Comparison of ENCODE assay signal across 25 cellular contexts in genomic region chr7:123647106-123647730, GRCh38. TPM values are rescaled to one million over a fixed set of nuclear protein-coding genes. Genes with fewer than 3 reads are reported as not detected.
DNase-seq lines count a peak whose midpoint lies in the region; ATAC-seq and TF ChIP-seq lines count a peak whose summit lies in the region.
"Had no signal": no experiment of that assay in that cellular context is flagged by ENCODE, and none has a peak within 500 bp of the region (broad histone marks: within the 10 kb centered on the region; RNA-seq: fewer than 3 reads in every experiment).

No MANE protein-coding gene starts in this region.

- peak overlapping the region; percentile 67 for H2BK120ac ChIP-seq in trophoblast cell (ENCODE audit: insufficient read depth, low read length, poor library complexity)

- peaks cover 38% of the 10 kb centered on the region for H3K79me1 ChIP-seq in trophoblast cell (ENCODE audit: low read length)

- H2AK5ac ChIP-seq in trophoblast cell (ENCODE audit: low read length) = peak overlapping the region; percentile 76

- H3K79me2 ChIP-seq in GM23248 (ENCODE audit: insufficient read depth) = no peaks in the 10 kb centered on the region
- no peaks in the 10 kb centered on the region for H3K79me2 ChIP-seq in Loucy (ENCODE audit: insufficient read depth, low read length)
- H3K79me2 ChIP-seq in trophoblast cell (ENCODE audit: control insufficient read depth, insufficient read depth, low read length, poor library complexity) = peaks cover 2% of the 10 kb centered on the region

- H3K18ac ChIP-seq in trophoblast cell (ENCODE audit: low read length) = no peak overlapping the region

- no peaks in the 10 kb centered on the region for H3K27me3 ChIP-seq in GM23248 (replicated peaks; ENCODE audit: insufficient read depth)
- no peaks in the 10 kb centered on the region for H3K27me3 ChIP-seq in Loucy (ENCODE audit: insufficient read depth, low read length, poor library complexity, severe bottlenecking)
- H3K27me3 ChIP-seq in trophoblast cell (ENCODE audit: insufficient read depth, low read length) = no peaks in the 10 kb centered on the region

- peak overlapping the region; percentile 80 for H3K14ac ChIP-seq in trophoblast cell (ENCODE audit: low read length)

- in situ Hi-C loops in GM23248 (cut with MboI) = no loop called here

- peak overlapping the region; percentile 74 for H3K4ac ChIP-seq in trophoblast cell (ENCODE audit: low read depth, low read length)

- peak overlapping the region; percentile 47 for H4K8ac ChIP-seq in trophoblast cell (ENCODE audit: low read depth, low read length)

- H3K9me2 ChIP-seq in GM23248 (ENCODE audit: insufficient read depth) (no peaks in the 10 kb centered on the region; the same call in 1 of the 2 replicates), Loucy (replicated peaks; ENCODE audit: low read depth, low read length) (no peaks in the 10 kb centered on the region)

- TF ChIP-seq CTCF in Loucy (conservative IDR thresholded peaks at IDR 0.05; ENCODE audit: low read length) (no peak), epithelial cell of esophagus (IDR thresholded peaks at IDR 0.05; ENCODE audit: insufficient read depth, low read depth, low read length, missing control alignments) (no peak)

- H4K20me1 ChIP-seq in GM23248 (ENCODE audit: insufficient read depth) = no peaks in the 10 kb centered on the region
- H4K20me1 ChIP-seq in Loucy (ENCODE audit: insufficient read depth, low read length, poor library complexity, severe bottlenecking) = no peaks in the 10 kb centered on the region

- H2BK5ac ChIP-seq in trophoblast cell (ENCODE audit: low read depth, low read length, poor library complexity) = peak overlapping the region; percentile 73

- H3F3A ChIP-seq in GM23248 (ENCODE audit: insufficient read depth) (peaks cover 18% of the 10 kb centered on the region), Loucy (ENCODE audit: low read depth) (no peaks in the 10 kb centered on the region)

- H3K4me2 ChIP-seq in GM23248 (ENCODE audit: unreplicated experiment) (peak overlapping the region; percentile 16), Loucy (ENCODE audit: low read depth, low read length, poor library complexity, severe bottlenecking) (no peak overlapping the region), trophoblast cell (ENCODE audit: low read length) (no peak overlapping the region)

- no peak for ATAC-seq in esophagus mucosa
- ATAC-seq: left colon, WTC11 had no signal

- 34 to 46% methylated on average over 7 of the region's 7 CpGs for WGBS in GM23248 (ENCODE audit: low coverage in 1 of 2, low lambda C conversion rate in 2 of 2, missing lambda C conversion rate in 2 of 2), 2 experiments
- WGBS in trophoblast cell (ENCODE audit: extremely low coverage, insufficient coverage, insufficient read length) = no CpG with 5 or more reads among the region's 7 CpGs

- H3K23ac ChIP-seq in trophoblast cell (ENCODE audit: low read length) = no peak overlapping the region

- H3K4me3 ChIP-seq in GM23248 (no peak overlapping the region), Loucy (ENCODE audit: low read length, poor library complexity, severe bottlenecking) (no peak overlapping the region), epithelial cell of esophagus (ENCODE audit: low read length) (no peak overlapping the region), trophoblast cell (ENCODE audit: low read depth, low read length) (no peak overlapping the region)
- H3K4me3 ChIP-seq: thoracic aorta had no signal

- peak overlapping the region; percentile 6 for H4K12ac ChIP-seq in trophoblast cell (ENCODE audit: low read depth, low read length)

- H3K36me3 ChIP-seq in GM23248 (ENCODE audit: low read depth) = no peaks in the 10 kb centered on the region
- H3K36me3 ChIP-seq in Loucy (ENCODE audit: insufficient read depth, low read length) = no peaks in the 10 kb centered on the region
- H3K36me3 ChIP-seq in trophoblast cell (ENCODE audit: control insufficient read depth in 1 of 2, insufficient read depth in 2 of 2, low read length in 2 of 2) = no peaks in the 10 kb centered on the region
- H3K36me3 ChIP-seq: thoracic aorta had no signal

- H4K91ac ChIP-seq in trophoblast cell (ENCODE audit: low read depth, low read length) = peak overlapping the region; percentile 91

- peak overlapping the region; percentile 88 for H2BK12ac ChIP-seq in trophoblast cell (ENCODE audit: low read length)

- DNase-seq in GM23248 = peak; percentile 35
- peak; percentile 48 for DNase-seq in epithelial cell of esophagus (ENCODE audit: low read depth)
- DNase-seq in trophoblast cell = peak; percentile 80 to 88
- DNase-seq in NCI-H146 (lab: John Stamatoyannopoulos, UW) = no peak
- DNase-seq in hippocampal formation (lab: John Stamatoyannopoulos, UW) = no peak
- DNase-seq: activated CD4-positive, alpha-beta T cell treated with anti-CD3 and anti-CD28 coated beads, Interleukin-2, amount 50 U/mL, for 1 hour; activated naive CD4-positive, alpha-beta T cell treated with anti-CD3 and anti-CD28 coated beads for 36 hours; amniotic stem cell; DMS 273 treated with DMSO at 0.1 percent for 48 hours; glutamatergic neuron; KG1; left colon; mesendoderm; MV-4-11; naive B cell; NCI-H2171; NCI-H526 treated with DMSO at 0.1 percent for 48 hours; occipital lobe; RPMI8226; stimulated activated naive CD4-positive, alpha-beta T cell treated with Interleukin-2 at 50 U/mL for 16 hours had no signal

- H3K27ac ChIP-seq in GM23248 = no peak overlapping the region
- H3K27ac ChIP-seq in trophoblast cell (ENCODE audit: low read depth, low read length) = peak overlapping the region; percentile 87
- H3K27ac ChIP-seq: thoracic aorta had no signal

- H3K9ac ChIP-seq in GM23248 = no peak overlapping the region
- no peak overlapping the region for H3K9ac ChIP-seq in Loucy (ENCODE audit: low read depth, low read length, poor library complexity, severe bottlenecking)
- no peak overlapping the region for H3K9ac ChIP-seq in trophoblast cell (ENCODE audit: low read length)

- peaks cover 21% of the 10 kb centered on the region for H3K4me1 ChIP-seq in GM23248 (ENCODE audit: insufficient read depth)
- H3K4me1 ChIP-seq in Loucy (ENCODE audit: insufficient read depth, low read length, poor library complexity, severe bottlenecking) = no peaks in the 10 kb centered on the region
- H3K4me1 ChIP-seq in trophoblast cell (ENCODE audit: control insufficient read depth in 1 of 2, insufficient read depth in 2 of 2, low read length in 2 of 2) = peaks cover 22 to 24% of the 10 kb centered on the region in 2 experiments

- no peaks in the 10 kb centered on the region for H3K9me3 ChIP-seq in GM23248 (ENCODE audit: low read depth)
- no peaks in the 10 kb centered on the region for H3K9me3 ChIP-seq in Loucy (ENCODE audit: insufficient read depth, low read depth, low read length)
- H3K9me3 ChIP-seq in trophoblast cell (ENCODE audit: insufficient read depth, low read depth, low read length) = no peaks in the 10 kb centered on the region
- H3K9me3 ChIP-seq: thoracic aorta had no signal

- H2AFZ ChIP-seq in GM23248 (no peak overlapping the region), Loucy (ENCODE audit: low read length) (0 out of 2 replicates have a peak overlapping the region, but pooled peaks have one; percentile 21), trophoblast cell (ENCODE audit: insufficient read depth, low read length, poor library complexity) (peak overlapping the region; percentile 23)

RNA-seq across cellular contexts. Expression of gene LMOD2, which starts 8.4 kb away (rescaled TPM):
- total RNA-seq in GM23248 (2014; rRNA removed; shearing (Covaris generic)) = not detected in 2 replicates
- polyA plus RNA-seq in GM23248 (2016; fragmentation: Nextera tagmentation; extraction: Ambion mirVana) = not detected in 2 replicates
- 0.87 and 1.1 TPM in 2 replicates for polyA plus RNA-seq in trophoblast cell (2013)
- not detected for total RNA-seq in esophagus mucosa
- total RNA-seq: activated naive CD4-positive, alpha-beta T cell treated with anti-CD3 and anti-CD28 coated beads for 36 hours; H4; left colon; occipital lobe; thoracic aorta; WTC11 had no signal

RNA-seq across cellular contexts. Expression of gene ASB15, which starts 45.6 kb away (rescaled TPM):
- total RNA-seq in GM23248 (2014; rRNA removed; shearing (Covaris generic)) = not detected in 2 replicates
- not detected in 2 replicates for polyA plus RNA-seq in GM23248 (2016; fragmentation: Nextera tagmentation; extraction: Ambion mirVana)
- polyA plus RNA-seq in trophoblast cell (2013) = 0.01 TPM in 1 of 2 replicates, not detected in the other
- not detected for total RNA-seq in esophagus mucosa
- total RNA-seq: activated naive CD4-positive, alpha-beta T cell treated with anti-CD3 and anti-CD28 coated beads for 36 hours; H4; left colon; occipital lobe; thoracic aorta; WTC11 had no signal

Comparison
In these comparisons a context has a peak if more than half of its experiments do, and no peak if none do; other contexts are left out.
1. DNase-seq: peak in GM23248 (single experiment), epithelial cell of esophagus (single experiment) and trophoblast cell (2 of 2); none in NCI-H146 (single experiment) and hippocampal formation (0 of 2).